ENCODE assay signal across 9 cellular contexts in the genomic region with DNA sequence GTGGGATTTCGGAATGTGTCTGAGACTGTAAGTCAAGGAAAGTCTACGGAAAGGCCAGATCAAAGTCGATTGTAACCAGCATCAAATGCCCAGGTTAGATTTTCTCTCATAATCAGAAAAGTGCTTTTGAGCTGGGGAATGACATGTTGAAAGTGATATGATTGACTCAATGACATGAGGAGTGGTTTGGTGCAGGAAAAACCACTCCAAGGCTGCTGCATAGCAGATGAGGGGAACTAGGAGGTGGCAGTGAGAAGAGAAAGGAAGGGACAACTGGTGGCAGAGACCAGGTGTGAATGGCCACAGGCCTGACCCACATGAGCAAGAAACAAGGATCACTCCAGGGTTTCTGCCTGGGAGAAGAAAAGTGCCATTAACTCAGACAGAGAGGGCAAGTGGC. TPM values are rescaled to one million over a fixed set of nuclear protein-coding genes. Genes with fewer than 3 reads are reported as not detected.
A peak's percentile ranks its signal among the peaks of the same experiment; 100 is the strongest.
DNase-seq lines count a peak whose midpoint lies in the region; ATAC-seq and TF ChIP-seq lines count a peak whose summit lies in the region.
"Had no signal": no experiment of that assay in that cellular context is flagged by ENCODE, and none has a peak within 500 bp of the region (broad histone marks: within the 10 kb centered on the region; RNA-seq: fewer than 3 reads in every experiment).

No MANE protein-coding gene starts in this region.

- H3K4me3 Mint-ChIP-seq in activated CD4-positive, alpha-beta T cell treated with anti-CD3 and anti-CD28 coated beads, Interleukin-2, amount 10 ng/mL, durations not matched to agents 7 days and 5 days, result peak overlapping the region; percentile 93

- H3K36me3 ChIP-seq in ascending aorta, result no peaks in the 10 kb centered on the region
- peaks cover 0 to 3% of the 10 kb centered on the region in 2 donors for H3K36me3 ChIP-seq in left lung
- H3K36me3 ChIP-seq in testis (ENCODE audit: low read depth, missing control alignments), result no peaks in the 10 kb centered on the region

- WGBS in testis, 2 donors, result 12 to 13% methylated on average over 3 of the region's 3 CpGs

- peaks cover 48% of the 10 kb centered on the region for H3K4me1 Mint-ChIP-seq in activated CD4-positive, alpha-beta T cell treated with anti-CD3 and anti-CD28 coated beads, Interleukin-2, amount 10 ng/mL, durations not matched to agents 7 days and 5 days

- H3K27ac Mint-ChIP-seq in activated CD4-positive, alpha-beta T cell treated with anti-CD3 and anti-CD28 coated beads, Interleukin-2, amount 10 ng/mL, durations not matched to agents 7 days and 5 days, result peak overlapping the region; percentile 91

- CTCF ChIA-PET in activated CD4-positive, alpha-beta T cell treated with anti-CD3 and anti-CD28 coated beads, Interleukin-2, amount 10 ng/mL, durations not matched to agents 7 days and 5 days (lab: Charles Lee), result interaction anchor here (1.3 to 1.6 kb wide), 2 partner anchors 9 to 18 kb away, joined by 3 to 9 read pairs; no protein-coding TSS in a partner anchor

- ATAC-seq in left lung (peak; percentile 17), GM18502 (IDR thresholded peaks at IDR 0.05; ENCODE audit: poor library complexity, unreplicated experiment) (no peak)

- intact Hi-C loops in ascending aorta (cut with DNase I), result loop anchor here (1.0 to 10.0 kb wide), 4 partner anchors 20 to 890 kb away; a partner anchor contains a TSS
- intact Hi-C loops in left lung (cut with DNase I), result no loop called here
- intact Hi-C loops in testis (cut with DNase I; ENCODE audit: low total_unique reads), result no loop called here

- H3K36me3 Mint-ChIP-seq in activated CD4-positive, alpha-beta T cell treated with anti-CD3 and anti-CD28 coated beads, Interleukin-2, amount 10 ng/mL, durations not matched to agents 7 days and 5 days (ENCODE audit: low read depth), result peaks cover 8% of the 10 kb centered on the region

- H3K4me1 ChIP-seq in ascending aorta (peaks cover 7 to 34% of the 10 kb centered on the region in 2 donors), left lung (peaks cover 14 to 60% of the 10 kb centered on the region in 2 donors), testis (peaks cover 23% of the 10 kb centered on the region)

- H3K27ac ChIP-seq in ascending aorta (peak overlapping the region; percentile 86 to 97), left lung (peak overlapping the region; percentile 79 to 85), testis (peak overlapping the region; percentile 90 to 94)

- TF ChIP-seq CTCF in ascending aorta (IDR thresholded peaks at IDR 0.05), result no peak
- TF ChIP-seq CTCF in left lung (IDR thresholded peaks at IDR 0.05), result no peak
- no peak for TF ChIP-seq CTCF in testis (IDR thresholded peaks at IDR 0.05)

- H3K9me3 ChIP-seq in ascending aorta (no peaks in the 10 kb centered on the region), left lung (no peaks in the 10 kb centered on the region), testis (no peaks in the 10 kb centered on the region)

- H3K27me3 ChIP-seq in ascending aorta (no peaks in the 10 kb centered on the region), left lung (no peaks in the 10 kb centered on the region), testis (no peaks in the 10 kb centered on the region)

- H3K27me3 Mint-ChIP-seq in activated CD4-positive, alpha-beta T cell treated with anti-CD3 and anti-CD28 coated beads, Interleukin-2, amount 10 ng/mL, durations not matched to agents 7 days and 5 days, result peaks cover 2% of the 10 kb centered on the region

- POLR2A ChIA-PET in activated CD4-positive, alpha-beta T cell treated with anti-CD3 and anti-CD28 coated beads, Interleukin-2, amount 10 ng/mL, durations not matched to agents 7 days and 5 days (lab: Charles Lee), result no interaction called here

- DNase-seq in activated CD4-positive, alpha-beta T cell treated with anti-CD3 and anti-CD28 coated beads, Interleukin-2, amount 10 ng/mL, durations not matched to agents 7 days and 5 days, result no peak
- DNase-seq in activated CD4-positive, alpha-beta T cell treated with anti-CD3 and anti-CD28 coated beads for 48 hours, result no peak
- DNase-seq in ascending aorta (ENCODE audit: low spot score in 2 of 2), result no peak
- no peak for DNase-seq in left lung
- no peak for DNase-seq in testis
- no peak for DNase-seq in middle frontal gyrus (ENCODE audit: extremely low spot score, low spot score)
- no peak for DNase-seq in NOMO-1 treated with DMSO at 0.1 percent for 48 hours (lab: John Stamatoyannopoulos, UW; ENCODE audit: unreplicated experiment)
- DNase-seq: NCI-H2029 treated with DMSO at 0.1 percent for 48 hours had no signal

- H3K4me3 ChIP-seq in ascending aorta, result peak overlapping the region; percentile 75 to 96
- peak overlapping the region; percentile 61 to 83 for H3K4me3 ChIP-seq in left lung
- peak overlapping the region; percentile 80 to 93 for H3K4me3 ChIP-seq in testis

- H3K9me3 Mint-ChIP-seq in activated CD4-positive, alpha-beta T cell treated with anti-CD3 and anti-CD28 coated beads, Interleukin-2, amount 10 ng/mL, durations not matched to agents 7 days and 5 days, result no peaks in the 10 kb centered on the region

- no peak for TF ChIP-seq POLR2A in testis (IDR thresholded peaks at IDR 0.05)

RNA-seq across cellular contexts. Expression of a gene that starts 0.8 kb away (rescaled TPM):
- 10 to 100 TPM; 20.2 to 20.6 TPM for total RNA-seq in activated CD4-positive, alpha-beta T cell treated with anti-CD3 and anti-CD28 coated beads, Interleukin-2, amount 10 ng/mL, durations not matched to agents 7 days and 5 days
- total RNA-seq in ascending aorta (43.4 TPM), left lung (10 to 100 TPM; 45.6 to 62.1 TPM), testis (10 to 100 TPM; 40.4 to 42.5 TPM)
- polyA plus RNA-seq in testis (ENCODE audit: insufficient read depth, low read depth, low replicate concordance), result 15.5 TPM

RNA-seq across cellular contexts. Expression of a gene that starts 20.9 kb away (rescaled TPM):
- 10 to 100 TPM; 53.0 to 55.1 TPM for total RNA-seq in activated CD4-positive, alpha-beta T cell treated with anti-CD3 and anti-CD28 coated beads, Interleukin-2, amount 10 ng/mL, durations not matched to agents 7 days and 5 days
- total RNA-seq in ascending aorta, result not detected
- total RNA-seq in left lung, result 1 to 10 TPM in 1 of 2 donors, under 1 TPM in 1; 0.99 to 4.0 TPM
- 1 to 10 TPM; 2.8 to 5.0 TPM for total RNA-seq in testis
- polyA plus RNA-seq in testis (ENCODE audit: insufficient read depth, low read depth, low replicate concordance), result 5.8 TPM

Comparison
In these comparisons a context has a peak if more than half of its experiments do, and no peak if none do; other contexts are left out.
1. RNA of a gene that starts 20.9 kb away (total RNA-seq): 53.0 to 55.1 TPM in activated CD4-positive, alpha-beta T cell treated with anti-CD3 and anti-CD28 coated beads, Interleukin-2, amount 10 ng/mL, durations not matched to agents 7 days and 5 days; 2.8 to 5.0 TPM in testis, 0.99 to 4.0 TPM in left lung and not detected in ascending aorta (single experiment); every median in the first group is over 4 times any median in the second.
2. Peak in every context shown above with its lines, with median percentiles within 50 percentile points of each other: H3K27ac ChIP-seq and H3K4me3 ChIP-seq.